Comparison of ENCODE assay signal across 13 cellular contexts in genomic region chr11:110345756-110346155, GRCh38. TPM values are rescaled to one million over a fixed set of nuclear protein-coding genes. Genes with fewer than 3 reads are reported as not detected.
DNase-seq lines count a peak whose midpoint lies in the region; ATAC-seq and TF ChIP-seq lines count a peak whose summit lies in the region.
"Had no signal": no experiment of that assay in that cellular context is flagged by ENCODE, and none has a peak within 500 bp of the region (broad histone marks: within the 10 kb centered on the region; RNA-seq: fewer than 3 reads in every experiment).

No MANE protein-coding gene starts in this region.

- no peaks in the 10 kb centered on the region for H3K27me3 ChIP-seq in esophagus squamous epithelium

- DNase-seq in activated T-cell treated with anti-CD3 and anti-CD28 coated beads, Interleukin-2, amount 50 U/mL, for 24 hours = no peak
- DNase-seq in activated T-cell treated with anti-CD3 and anti-CD28 coated beads, Interleukin-2, amount 50 U/mL, for 1 hour = no peak
- DNase-seq in activated CD4-positive, alpha-beta memory T cell treated with anti-CD3 and anti-CD28 coated beads, Interleukin-2, amount 10 ng/mL, durations not matched to agents 7 days and 5 days = no peak
- no peak for DNase-seq in stimulated activated effector memory CD8-positive, alpha-beta T cell treated with anti-CD3 and anti-CD28 coated beads, Interleukin-12 subunit alpha, Interleukin-12 subunit beta, amount 100 ng/mL, for 72 hours (ENCODE audit: low spot score in 2 of 2)
- DNase-seq in OCI-M1 (lab: John Stamatoyannopoulos, UW) (no peak), esophagus squamous epithelium (lab: John Stamatoyannopoulos, UW) (no peak)
- no peak for DNase-seq in stimulated activated CD8-positive, alpha-beta memory T cell treated with anti-CD3 and anti-CD28 coated beads, Interleukin-4, amount 100 ng/mL, for 48 hours
- DNase-seq: kidney, NCI-H524 treated with DMSO at 0.1 percent for 48 hours, nucleus accumbens had no signal

- H3K4me3 Mint-ChIP-seq in activated T-cell treated with anti-CD3 and anti-CD28 coated beads, Interleukin-2, amount 50 U/mL, for 24 hours = peak overlapping the region; percentile 53
- H3K4me3 Mint-ChIP-seq in activated CD4-positive, alpha-beta memory T cell treated with anti-CD3 and anti-CD28 coated beads, Interleukin-2, amount 10 ng/mL, durations not matched to agents 7 days and 5 days = peak overlapping the region; percentile 9
- H3K4me3 Mint-ChIP-seq in stimulated activated effector memory CD8-positive, alpha-beta T cell treated with anti-CD3 and anti-CD28 coated beads, Interleukin-12 subunit alpha, Interleukin-12 subunit beta, amount 100 ng/mL, for 72 hours = peak overlapping the region; percentile 68

- POLR2A ChIA-PET in activated CD4-positive, alpha-beta memory T cell treated with anti-CD3 and anti-CD28 coated beads, Interleukin-2, amount 10 ng/mL, durations not matched to agents 7 days and 5 days (lab: Charles Lee) = interaction anchor here (1.4 to 2.9 kb wide), 3 partner anchors 17 to 84 kb away, joined by 8 to 11 read pairs (median 10); partner anchors contain the start of genes FDX1 and RDX

- 47 to 56% methylated on average over 3 of the region's 3 CpGs for WGBS in esophagus squamous epithelium, 2 donors

- CTCF ChIA-PET in activated CD4-positive, alpha-beta memory T cell treated with anti-CD3 and anti-CD28 coated beads, Interleukin-2, amount 10 ng/mL, durations not matched to agents 7 days and 5 days (lab: Charles Lee) = no interaction called here

- H3K27ac Mint-ChIP-seq in activated T-cell treated with anti-CD3 and anti-CD28 coated beads, Interleukin-2, amount 50 U/mL, for 24 hours = peak overlapping the region; percentile 98
- peak overlapping the region; percentile 97 for H3K27ac Mint-ChIP-seq in activated CD4-positive, alpha-beta memory T cell treated with anti-CD3 and anti-CD28 coated beads, Interleukin-2, amount 10 ng/mL, durations not matched to agents 7 days and 5 days
- peak overlapping the region; percentile 97 for H3K27ac Mint-ChIP-seq in stimulated activated effector memory CD8-positive, alpha-beta T cell treated with anti-CD3 and anti-CD28 coated beads, Interleukin-12 subunit alpha, Interleukin-12 subunit beta, amount 100 ng/mL, for 72 hours

- H3K9me3 Mint-ChIP-seq in activated T-cell treated with anti-CD3 and anti-CD28 coated beads, Interleukin-2, amount 50 U/mL, for 24 hours = peaks cover 5% of the 10 kb centered on the region
- peaks cover 15% of the 10 kb centered on the region for H3K9me3 Mint-ChIP-seq in activated CD4-positive, alpha-beta memory T cell treated with anti-CD3 and anti-CD28 coated beads, Interleukin-2, amount 10 ng/mL, durations not matched to agents 7 days and 5 days
- peaks cover 10% of the 10 kb centered on the region for H3K9me3 Mint-ChIP-seq in stimulated activated effector memory CD8-positive, alpha-beta T cell treated with anti-CD3 and anti-CD28 coated beads, Interleukin-12 subunit alpha, Interleukin-12 subunit beta, amount 100 ng/mL, for 72 hours

- peaks cover 0 to 12% (median 0%) of the 10 kb centered on the region in 3 donors for H3K4me1 ChIP-seq in esophagus squamous epithelium

- no peaks in the 10 kb centered on the region for H3K27me3 Mint-ChIP-seq in activated T-cell treated with anti-CD3 and anti-CD28 coated beads, Interleukin-2, amount 50 U/mL, for 24 hours
- H3K27me3 Mint-ChIP-seq in activated CD4-positive, alpha-beta memory T cell treated with anti-CD3 and anti-CD28 coated beads, Interleukin-2, amount 10 ng/mL, durations not matched to agents 7 days and 5 days = no peaks in the 10 kb centered on the region

- TF ChIP-seq POLR2A in esophagus squamous epithelium (IDR thresholded peaks at IDR 0.05) = no peak

- peak; percentile 42 for ATAC-seq in HG02852 (IDR thresholded peaks at IDR 0.05; ENCODE audit: unreplicated experiment)
- ATAC-seq in stimulated activated effector memory CD8-positive, alpha-beta T cell treated with anti-CD3 and anti-CD28 coated beads, Interleukin-12 subunit alpha, Interleukin-12 subunit beta, amount 100 ng/mL, for 72 hours = peak; percentile 72
- ATAC-seq: esophagus mucosa had no signal

- intact Hi-C loops in esophagus squamous epithelium (cut with DNase I) = no loop called here

- H3K36me3 ChIP-seq in esophagus squamous epithelium = no peaks in the 10 kb centered on the region

- peaks cover 2% of the 10 kb centered on the region for H3K36me3 Mint-ChIP-seq in activated T-cell treated with anti-CD3 and anti-CD28 coated beads, Interleukin-2, amount 50 U/mL, for 24 hours (ENCODE audit: low read depth)
- H3K36me3 Mint-ChIP-seq in activated CD4-positive, alpha-beta memory T cell treated with anti-CD3 and anti-CD28 coated beads, Interleukin-2, amount 10 ng/mL, durations not matched to agents 7 days and 5 days (ENCODE audit: low read depth) = peaks cover 28% of the 10 kb centered on the region
- peaks cover 12% of the 10 kb centered on the region for H3K36me3 Mint-ChIP-seq in stimulated activated effector memory CD8-positive, alpha-beta T cell treated with anti-CD3 and anti-CD28 coated beads, Interleukin-12 subunit alpha, Interleukin-12 subunit beta, amount 100 ng/mL, for 72 hours

- no peak overlapping the region for H3K4me3 ChIP-seq in esophagus squamous epithelium

- peaks cover 69% of the 10 kb centered on the region for H3K4me1 Mint-ChIP-seq in activated T-cell treated with anti-CD3 and anti-CD28 coated beads, Interleukin-2, amount 50 U/mL, for 24 hours (ENCODE audit: low read depth)
- peaks cover 65% of the 10 kb centered on the region for H3K4me1 Mint-ChIP-seq in activated CD4-positive, alpha-beta memory T cell treated with anti-CD3 and anti-CD28 coated beads, Interleukin-2, amount 10 ng/mL, durations not matched to agents 7 days and 5 days
- peaks cover 64% of the 10 kb centered on the region for H3K4me1 Mint-ChIP-seq in stimulated activated effector memory CD8-positive, alpha-beta T cell treated with anti-CD3 and anti-CD28 coated beads, Interleukin-12 subunit alpha, Interleukin-12 subunit beta, amount 100 ng/mL, for 72 hours

- no peak overlapping the region for H3K27ac ChIP-seq in esophagus squamous epithelium
- H3K27ac ChIP-seq: KMS-11 had no signal

- H3K9me3 ChIP-seq in esophagus squamous epithelium = no peaks in the 10 kb centered on the region

- TF ChIP-seq CTCF in esophagus squamous epithelium (IDR thresholded peaks at IDR 0.05) = no peak

RNA-seq across cellular contexts. Expression of gene RDX, which starts 49.3 kb away (rescaled TPM):
- total RNA-seq in activated CD4-positive, alpha-beta memory T cell treated with anti-CD3 and anti-CD28 coated beads, Interleukin-2, amount 10 ng/mL, durations not matched to agents 7 days and 5 days = 10 to 100 TPM; 53.5 to 54.4 TPM
- total RNA-seq in esophagus squamous epithelium = 10 to 100 TPM; 35.3 to 62.9 (median 51.7) TPM

Comparison
In these comparisons a context has a peak if more than half of its experiments do, and no peak if none do; other contexts are left out.
1. H3K4me3 Mint-ChIP-seq: peak in every context shown above with its lines; median percentile 68 in stimulated activated effector memory CD8-positive, alpha-beta T cell treated with anti-CD3 and anti-CD28 coated beads, Interleukin-12 subunit alpha, Interleukin-12 subunit beta, amount 100 ng/mL, for 72 hours; 53 in activated T-cell treated with anti-CD3 and anti-CD28 coated beads, Interleukin-2, amount 50 U/mL, for 24 hours; 9 in activated CD4-positive, alpha-beta memory T cell treated with anti-CD3 and anti-CD28 coated beads, Interleukin-2, amount 10 ng/mL, durations not matched to agents 7 days and 5 days.